In the genomic region with DNA sequence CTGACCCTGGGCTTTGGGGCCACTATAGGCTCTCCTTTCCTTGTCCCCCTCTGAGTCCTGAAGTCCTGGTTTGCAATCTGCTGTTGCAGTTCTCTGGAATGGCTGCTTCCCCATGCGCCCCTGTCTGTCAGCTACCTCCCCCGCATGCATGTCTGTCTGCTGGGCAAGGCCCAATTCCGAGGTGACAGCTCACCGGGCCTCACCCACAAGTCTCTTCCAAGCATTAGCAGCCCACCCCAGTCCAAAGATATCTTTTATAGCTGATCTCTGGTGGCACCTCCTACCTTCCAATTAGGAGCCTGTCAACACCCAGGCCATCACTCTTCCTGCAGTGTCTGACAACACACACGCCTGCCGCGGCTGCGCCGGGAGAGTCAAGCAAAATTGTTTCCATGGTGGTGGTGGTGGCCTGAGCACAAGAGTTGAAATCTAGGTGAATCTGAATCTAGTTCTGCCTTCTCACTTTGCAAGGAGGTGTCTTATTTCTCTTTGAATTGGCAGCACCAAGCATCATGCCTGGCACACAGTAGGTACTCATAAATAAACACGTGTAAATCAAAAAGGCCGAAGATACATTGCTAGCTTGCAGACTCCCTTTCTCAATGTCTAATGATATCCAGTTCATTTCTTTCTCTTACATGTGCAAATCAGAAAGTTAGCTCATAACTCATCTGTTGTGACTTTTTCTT, we compare ENCODE assay signal across 12 cellular contexts. TPM values are rescaled to one million over a fixed set of nuclear protein-coding genes. Genes with fewer than 3 reads are reported as not detected.
DNase-seq lines count a peak whose midpoint lies in the region; ATAC-seq and TF ChIP-seq lines count a peak whose summit lies in the region.
"Had no signal": no experiment of that assay in that cellular context is flagged by ENCODE, and none has a peak within 500 bp of the region (broad histone marks: within the 10 kb centered on the region; RNA-seq: fewer than 3 reads in every experiment).

No MANE protein-coding gene starts in this region.

- CTCF ChIA-PET in Calu3 (lab: Charles Lee), result no interaction called here

- no TSS peak for BruUV-seq in Calu3 (replicated peaks; lab: Mats Ljungman, UMichigan)

- ATAC-seq in activated naive CD8-positive, alpha-beta T cell treated with anti-CD3 and anti-CD28 coated beads, Interleukin-2, amount 10 ng/mL, durations not matched to agents 7 days and 5 days (ENCODE audit: low read depth), result no peak
- no peak for ATAC-seq in stimulated activated effector memory CD8-positive, alpha-beta T cell treated with anti-CD3 and anti-CD28 coated beads, Interleukin-12 subunit alpha, Interleukin-12 subunit beta, amount 100 ng/mL, for 72 hours
- no peak for ATAC-seq in GM18519 (IDR thresholded peaks at IDR 0.05; ENCODE audit: low FRiP score, unreplicated experiment)

- H3K27me3 Mint-ChIP-seq in activated CD4-positive, alpha-beta T cell treated with anti-CD3 and anti-CD28 coated beads, Interleukin-2, amount 10 ng/mL, durations not matched to agents 24 days and 14 days, result peaks cover 72% of the 10 kb centered on the region
- H3K27me3 Mint-ChIP-seq in activated naive CD8-positive, alpha-beta T cell treated with anti-CD3 and anti-CD28 coated beads, Interleukin-2, amount 10 ng/mL, durations not matched to agents 7 days and 5 days, result peaks cover 62% of the 10 kb centered on the region
- peaks cover 69% of the 10 kb centered on the region for H3K27me3 Mint-ChIP-seq in Calu3 (ENCODE audit: unreplicated experiment)

- intact Hi-C loops in activated CD4-positive, alpha-beta T cell treated with anti-CD3 and anti-CD28 coated beads, Interleukin-2, amount 10 ng/mL, durations not matched to agents 24 days and 14 days (cut with micrococcal nuclease), result loop anchor here (1.0 to 10.0 kb wide), 3 partner anchors 161 to 757 kb away; no protein-coding TSS in a partner anchor
- intact Hi-C loops in Calu3 (cut with micrococcal nuclease; ENCODE audit: unreplicated experiment), result no loop called here

- peaks cover 15% of the 10 kb centered on the region for H3K4me1 Mint-ChIP-seq in activated CD4-positive, alpha-beta T cell treated with anti-CD3 and anti-CD28 coated beads, Interleukin-2, amount 10 ng/mL, durations not matched to agents 24 days and 14 days
- peaks cover 44% of the 10 kb centered on the region for H3K4me1 Mint-ChIP-seq in activated naive CD8-positive, alpha-beta T cell treated with anti-CD3 and anti-CD28 coated beads, Interleukin-2, amount 10 ng/mL, durations not matched to agents 7 days and 5 days
- H3K4me1 Mint-ChIP-seq in stimulated activated effector memory CD8-positive, alpha-beta T cell treated with anti-CD3 and anti-CD28 coated beads, Interleukin-12 subunit alpha, Interleukin-12 subunit beta, amount 100 ng/mL, for 72 hours, result peaks cover 37% of the 10 kb centered on the region
- H3K4me1 Mint-ChIP-seq in Calu3 (ENCODE audit: low read depth, unreplicated experiment), result no peaks in the 10 kb centered on the region

- H3K27ac Mint-ChIP-seq in activated CD4-positive, alpha-beta T cell treated with anti-CD3 and anti-CD28 coated beads, Interleukin-2, amount 10 ng/mL, durations not matched to agents 24 days and 14 days, result no peak overlapping the region
- H3K27ac Mint-ChIP-seq in activated naive CD8-positive, alpha-beta T cell treated with anti-CD3 and anti-CD28 coated beads, Interleukin-2, amount 10 ng/mL, durations not matched to agents 7 days and 5 days, result peak overlapping the region; percentile 76
- H3K27ac Mint-ChIP-seq in stimulated activated effector memory CD8-positive, alpha-beta T cell treated with anti-CD3 and anti-CD28 coated beads, Interleukin-12 subunit alpha, Interleukin-12 subunit beta, amount 100 ng/mL, for 72 hours, result peak overlapping the region; percentile 9
- H3K27ac Mint-ChIP-seq in Calu3 (ENCODE audit: unreplicated experiment), result no peak overlapping the region

- H3K36me3 Mint-ChIP-seq in activated CD4-positive, alpha-beta T cell treated with anti-CD3 and anti-CD28 coated beads, Interleukin-2, amount 10 ng/mL, durations not matched to agents 24 days and 14 days (ENCODE audit: low read depth), result no peaks in the 10 kb centered on the region
- no peaks in the 10 kb centered on the region for H3K36me3 Mint-ChIP-seq in activated naive CD8-positive, alpha-beta T cell treated with anti-CD3 and anti-CD28 coated beads, Interleukin-2, amount 10 ng/mL, durations not matched to agents 7 days and 5 days
- peaks cover 6% of the 10 kb centered on the region for H3K36me3 Mint-ChIP-seq in stimulated activated effector memory CD8-positive, alpha-beta T cell treated with anti-CD3 and anti-CD28 coated beads, Interleukin-12 subunit alpha, Interleukin-12 subunit beta, amount 100 ng/mL, for 72 hours
- H3K36me3 Mint-ChIP-seq in Calu3 (ENCODE audit: insufficient read depth, unreplicated experiment), result no peaks in the 10 kb centered on the region
- H3K36me3 Mint-ChIP-seq: neural progenitor cell had no signal

- TF ChIP-seq CTCF in Calu3 (IDR thresholded peaks at IDR 0.05; ENCODE audit: unreplicated experiment), result no peak

- POLR2A ChIA-PET in activated naive CD8-positive, alpha-beta T cell treated with anti-CD3 and anti-CD28 coated beads, Interleukin-2, amount 10 ng/mL, durations not matched to agents 7 days and 5 days (lab: Charles Lee), result interaction anchor here (1.1 to 1.2 kb wide), 2 partner anchors 24 to 158 kb away, joined by 3 to 4 read pairs; no protein-coding TSS in a partner anchor

- no peaks in the 10 kb centered on the region for H3K9me3 Mint-ChIP-seq in activated CD4-positive, alpha-beta T cell treated with anti-CD3 and anti-CD28 coated beads, Interleukin-2, amount 10 ng/mL, durations not matched to agents 24 days and 14 days
- H3K9me3 Mint-ChIP-seq in activated naive CD8-positive, alpha-beta T cell treated with anti-CD3 and anti-CD28 coated beads, Interleukin-2, amount 10 ng/mL, durations not matched to agents 7 days and 5 days, result peaks cover 2% of the 10 kb centered on the region
- H3K9me3 Mint-ChIP-seq in stimulated activated effector memory CD8-positive, alpha-beta T cell treated with anti-CD3 and anti-CD28 coated beads, Interleukin-12 subunit alpha, Interleukin-12 subunit beta, amount 100 ng/mL, for 72 hours, result no peaks in the 10 kb centered on the region
- no peaks in the 10 kb centered on the region for H3K9me3 Mint-ChIP-seq in Calu3 (ENCODE audit: low read depth, unreplicated experiment)
- H3K9me3 Mint-ChIP-seq: H9, neural progenitor cell had no signal

- no peak for DNase-seq in activated CD4-positive, alpha-beta T cell treated with anti-CD3 and anti-CD28 coated beads, Interleukin-2, amount 10 ng/mL, durations not matched to agents 24 days and 14 days
- no peak for DNase-seq in activated CD4-positive, alpha-beta T cell treated with anti-CD3 and anti-CD28 coated beads, Interleukin-2, amount 50 U/mL, for 48 hours
- DNase-seq in NCI-H226 (peak; percentile 9), Calu3 (no peak), NCI-H2227 (lab: John Stamatoyannopoulos, UW; ENCODE audit: unreplicated experiment) (no peak)
- peak; percentile 39 for DNase-seq in activated naive CD8-positive, alpha-beta T cell treated with anti-CD3 and anti-CD28 coated beads, Interleukin-2, amount 10 ng/mL, durations not matched to agents 7 days and 5 days
- DNase-seq in stimulated activated effector memory CD8-positive, alpha-beta T cell treated with anti-CD3 and anti-CD28 coated beads, Interleukin-12 subunit alpha, Interleukin-12 subunit beta, amount 100 ng/mL, for 72 hours (ENCODE audit: low spot score in 2 of 2), result no peak
- DNase-seq: H9, NCI-H524 treated with DMSO at 0.1 percent for 48 hours, SK-N-SH had no signal

- peak overlapping the region; percentile 66 for H3K4me3 Mint-ChIP-seq in activated CD4-positive, alpha-beta T cell treated with anti-CD3 and anti-CD28 coated beads, Interleukin-2, amount 10 ng/mL, durations not matched to agents 24 days and 14 days
- peak overlapping the region; percentile 79 for H3K4me3 Mint-ChIP-seq in activated naive CD8-positive, alpha-beta T cell treated with anti-CD3 and anti-CD28 coated beads, Interleukin-2, amount 10 ng/mL, durations not matched to agents 7 days and 5 days
- H3K4me3 Mint-ChIP-seq in stimulated activated effector memory CD8-positive, alpha-beta T cell treated with anti-CD3 and anti-CD28 coated beads, Interleukin-12 subunit alpha, Interleukin-12 subunit beta, amount 100 ng/mL, for 72 hours, result peak overlapping the region; percentile 35
- no peak overlapping the region for H3K4me3 Mint-ChIP-seq in Calu3 (ENCODE audit: low read depth, unreplicated experiment)
- H3K4me3 Mint-ChIP-seq: H9, neural progenitor cell had no signal

RNA-seq across cellular contexts. Expression of a gene that starts 1.2 kb away (rescaled TPM):
- not detected in 2 replicates for total RNA-seq in activated CD4-positive, alpha-beta T cell treated with anti-CD3 and anti-CD28 coated beads, Interleukin-2, amount 10 ng/mL, durations not matched to agents 24 days and 14 days
- total RNA-seq in activated naive CD8-positive, alpha-beta T cell treated with anti-CD3 and anti-CD28 coated beads, Interleukin-2, amount 10 ng/mL, durations not matched to agents 7 days and 5 days, result under 1 TPM; 0.44 to 0.48 TPM
- total RNA-seq in Calu3 (2022), result 0.38 and 1.3 TPM in 2 replicates

Comparison
In these comparisons a context has a peak if more than half of its experiments do, and no peak if none do; other contexts are left out.
1. DNase-seq: peak in NCI-H226 (single experiment) and activated naive CD8-positive, alpha-beta T cell treated with anti-CD3 and anti-CD28 coated beads, Interleukin-2, amount 10 ng/mL, durations not matched to agents 7 days and 5 days (single experiment); none in activated CD4-positive, alpha-beta T cell treated with anti-CD3 and anti-CD28 coated beads, Interleukin-2, amount 10 ng/mL, durations not matched to agents 24 days and 14 days (single experiment), activated CD4-positive, alpha-beta T cell treated with anti-CD3 and anti-CD28 coated beads, Interleukin-2, amount 50 U/mL, for 48 hours (0 of 2), stimulated activated effector memory CD8-positive, alpha-beta T cell treated with anti-CD3 and anti-CD28 coated beads, Interleukin-12 subunit alpha, Interleukin-12 subunit beta, amount 100 ng/mL, for 72 hours (0 of 2), Calu3 (single experiment) and NCI-H2227 (single experiment).
2. H3K27ac Mint-ChIP-seq: peak in activated naive CD8-positive, alpha-beta T cell treated with anti-CD3 and anti-CD28 coated beads, Interleukin-2, amount 10 ng/mL, durations not matched to agents 7 days and 5 days (single experiment) and stimulated activated effector memory CD8-positive, alpha-beta T cell treated with anti-CD3 and anti-CD28 coated beads, Interleukin-12 subunit alpha, Interleukin-12 subunit beta, amount 100 ng/mL, for 72 hours (single experiment); none in activated CD4-positive, alpha-beta T cell treated with anti-CD3 and anti-CD28 coated beads, Interleukin-2, amount 10 ng/mL, durations not matched to agents 24 days and 14 days (single experiment) and Calu3 (single experiment).